17 cellular contexts compared by ENCODE assay signal in genomic region chr2:37436324-37436723, GRCh38.
"Had no signal": no experiment of that assay in that cellular context is flagged by ENCODE, and none has a peak within 500 bp of the region (broad histone marks: within the 10 kb centered on the region; RNA-seq: fewer than 3 reads in every experiment).

No MANE protein-coding gene starts in this region.

- DNase-seq: activated CD8-positive, alpha-beta T cell treated with anti-CD3 and anti-CD28 coated beads for 36 hours; activated naive CD4-positive, alpha-beta T cell treated with Interleukin-2 at 50 U/mL for 16 hours; activated naive CD8-positive, alpha-beta T cell treated with anti-CD3 and anti-CD28 coated beads, Interleukin-2, amount 50 U/mL, for 24 hours; cerebellar nuclear complex; dorsolateral prefrontal cortex; esophagus squamous epithelium; left colon; mucosa of descending colon; naive thymus-derived CD8-positive, alpha-beta T cell; small intestine; T-helper 9 cell; transverse colon had no signal

- H3K4me3 ChIP-seq: dorsolateral prefrontal cortex, esophagus squamous epithelium, mucosa of descending colon, right atrium auricular region, transverse colon had no signal

- H3K27ac ChIP-seq: dorsolateral prefrontal cortex, esophagus squamous epithelium, neutrophil, right atrium auricular region, transverse colon, VCaP had no signal

- H3K9me3 ChIP-seq: mucosa of descending colon, neutrophil, transverse colon had no signal

- ATAC-seq: activated CD8-positive, alpha-beta T cell treated with anti-CD3 and anti-CD28 coated beads for 36 hours; activated naive CD8-positive, alpha-beta T cell treated with anti-CD3 and anti-CD28 coated beads, Interleukin-2, amount 50 U/mL, for 24 hours; left colon; mucosa of descending colon; naive thymus-derived CD8-positive, alpha-beta T cell; stimulated activated effector memory CD8-positive, alpha-beta T cell treated with anti-CD3 and anti-CD28 coated beads, Interleukin-12 subunit alpha, Interleukin-12 subunit beta, amount 100 ng/mL, for 72 hours had no signal

- H3K4me1 ChIP-seq: esophagus squamous epithelium, right atrium auricular region, transverse colon had no signal

- H3K27me3 ChIP-seq: neutrophil, right atrium auricular region, transverse colon had no signal

- H3K36me3 ChIP-seq: esophagus squamous epithelium, neutrophil, right atrium auricular region, transverse colon had no signal

- FAIRE-seq: endometrium, small intestine had no signal
